1 cellular context compared by ENCODE assay signal in genomic region chr7:40541336-40541735, GRCh38.
TF ChIP-seq lines count a peak whose summit lies in the region.

No MANE protein-coding gene starts in this region.

TF ChIP-seq in K562, 482 proteins besides CTCF, POLR2A, EP300 and RAD21 (continued from another document):
- TF ChIP-seq ARID4B (CRISPR knock-in tag; IDR thresholded peaks at IDR 0.05) (no peak), SAP30 (IDR thresholded peaks at IDR 0.05; ENCODE audit: borderline replicate concordance, insufficient read depth, low read depth, low read length, poor library complexity, severe bottlenecking) (no peak), CTCFL (IDR thresholded peaks at IDR 0.05; ENCODE audit: borderline replicate concordance, insufficient read depth, low read depth, low read length, poor library complexity, severe bottlenecking) (no peak), TSC22D4 (tag; IDR thresholded peaks at IDR 0.05) (no peak), ZNF639 (CRISPR knock-in tag; conservative IDR thresholded peaks at IDR 0.05 in 1 of 2, IDR thresholded peaks at IDR 0.05 in 1 of 2) (no peak), ZNF586 (CRISPR knock-in tag; conservative IDR thresholded peaks at IDR 0.05) (no peak), CEBPB (tag; IDR thresholded peaks at IDR 0.05) (peak; percentile 42; the same call in 1 of the 2 replicates)
